ENCODE assay signal across 12 cellular contexts in genomic region chr17:66351053-66351452, GRCh38. TPM values are rescaled to one million over a fixed set of nuclear protein-coding genes. Genes with fewer than 3 reads are reported as not detected.
DNase-seq lines count a peak whose midpoint lies in the region; ATAC-seq and TF ChIP-seq lines count a peak whose summit lies in the region.
"Had no signal": no experiment of that assay in that cellular context is flagged by ENCODE, and none has a peak within 500 bp of the region (broad histone marks: within the 10 kb centered on the region; RNA-seq: fewer than 3 reads in every experiment).

No MANE protein-coding gene starts in this region.

- peak overlapping the region; percentile 18; the same call in 1 of the 2 replicates for H2AFZ ChIP-seq in OCI-LY3 (ENCODE audit: low read depth, low read length)

- H3K36me3 ChIP-seq in OCI-LY3 (replicated peaks; ENCODE audit: low read depth, low read length): no peaks in the 10 kb centered on the region
- no peaks in the 10 kb centered on the region for H3K36me3 ChIP-seq in naive thymus-derived CD4-positive, alpha-beta T cell (ENCODE audit: control insufficient read depth in 2 of 3, insufficient read depth in 3 of 3, low read length in 3 of 3)
- H3K36me3 ChIP-seq: BE2C, ovary had no signal

- DNase-seq in CD14-positive monocyte (ENCODE audit: low spot score): no peak
- peak; percentile 14 for DNase-seq in fibroblast of gingiva (ENCODE audit: low read depth)
- no peak for DNase-seq in naive thymus-derived CD4-positive, alpha-beta T cell
- DNase-seq in COR-L47 (lab: John Stamatoyannopoulos, UW): no peak
- DNase-seq in NCI-H187 treated with DMSO at 0.1 percent for 48 hours (lab: John Stamatoyannopoulos, UW): no peak
- DNase-seq: BE2C, endodermal cell, NCI-H2227 treated with DMSO at 0.1 percent for 48 hours, ovary had no signal

- TF ChIP-seq CTCF in CD14-positive monocyte (IDR thresholded peaks at IDR 0.05) (no peak), OCI-LY3 (IDR thresholded peaks at IDR 0.05; ENCODE audit: low read depth, low read length) (no peak)

- ATAC-seq in naive thymus-derived CD4-positive, alpha-beta T cell: no peak
- no peak for ATAC-seq in HG02870 (IDR thresholded peaks at IDR 0.05; ENCODE audit: unreplicated experiment)
- ATAC-seq in HG03108 (IDR thresholded peaks at IDR 0.05; ENCODE audit: unreplicated experiment): no peak

- no peaks in the 10 kb centered on the region for H4K20me1 ChIP-seq in OCI-LY3 (ENCODE audit: insufficient read depth, low read length)

- H3K9me3 ChIP-seq in OCI-LY3 (ENCODE audit: insufficient read depth, low read length): no peaks in the 10 kb centered on the region
- no peaks in the 10 kb centered on the region for H3K9me3 ChIP-seq in naive thymus-derived CD4-positive, alpha-beta T cell (ENCODE audit: control insufficient read depth in 2 of 3, low read length in 3 of 3)
- H3K9me3 ChIP-seq: BE2C, ovary had no signal

- peaks cover 25% of the 10 kb centered on the region for H3K4me1 ChIP-seq in OCI-LY3 (ENCODE audit: low read length)
- H3K4me1 ChIP-seq in naive thymus-derived CD4-positive, alpha-beta T cell (ENCODE audit: control insufficient read depth in 2 of 2, insufficient read depth in 2 of 2, low read length in 2 of 2): peaks cover 0 to 39% of the 10 kb centered on the region in 2 donors

- peak overlapping the region in 4 of 7 donors; percentile 9 to 60 (median 36) for H3K27ac Mint-ChIP-seq in CD14-positive monocyte
- peak overlapping the region in 4 of 9 donors; percentile 1 to 68 (median 16) for H3K27ac Mint-ChIP-seq in naive thymus-derived CD4-positive, alpha-beta T cell
- H3K27ac Mint-ChIP-seq: endodermal cell had no signal

- H3K9ac ChIP-seq in OCI-LY3 (ENCODE audit: low read length): no peak overlapping the region

- H3K27me3 ChIP-seq in OCI-LY3 (ENCODE audit: low read depth, low read length): peaks cover 11% of the 10 kb centered on the region; the same call in 1 of the 2 replicates
- no peaks in the 10 kb centered on the region for H3K27me3 ChIP-seq in naive thymus-derived CD4-positive, alpha-beta T cell (ENCODE audit: control insufficient read depth in 2 of 2, insufficient read depth in 2 of 2, low read length in 2 of 2)
- H3K27me3 ChIP-seq: BE2C, ovary had no signal

- no peaks in the 10 kb centered on the region for H3K9me3 Mint-ChIP-seq in CD14-positive monocyte
- H3K9me3 Mint-ChIP-seq in naive thymus-derived CD4-positive, alpha-beta T cell: peaks cover 0 to 1% (median 0%) of the 10 kb centered on the region in 11 donors
- H3K9me3 Mint-ChIP-seq: endodermal cell had no signal

- 0 out of 2 replicates have a peak overlapping the region, but pooled peaks have one; percentile 5 for H3K4me3 ChIP-seq in OCI-LY3 (ENCODE audit: low read length)
- H3K4me3 ChIP-seq in naive thymus-derived CD4-positive, alpha-beta T cell (ENCODE audit: low read length): no peak overlapping the region
- H3K4me3 ChIP-seq: ovary had no signal

- H3K4me1 Mint-ChIP-seq in CD14-positive monocyte: peaks cover 22% of the 10 kb centered on the region
- peaks cover 41 to 87% (median 81%) of the 10 kb centered on the region in 7 donors for H3K4me1 Mint-ChIP-seq in naive thymus-derived CD4-positive, alpha-beta T cell

- H3K4me3 Mint-ChIP-seq in CD14-positive monocyte: peak overlapping the region in 1 of 2 donors; percentile 46
- peak overlapping the region in 6 of 10 donors; percentile 14 to 60 (median 38) for H3K4me3 Mint-ChIP-seq in naive thymus-derived CD4-positive, alpha-beta T cell
- H3K4me3 Mint-ChIP-seq: endodermal cell had no signal

- H3K27ac ChIP-seq in OCI-LY3 (ENCODE audit: low read length): no peak overlapping the region
- no peak overlapping the region for H3K27ac ChIP-seq in naive thymus-derived CD4-positive, alpha-beta T cell (ENCODE audit: low read depth, low read length)
- H3K27ac ChIP-seq: ovary had no signal

- peak overlapping the region; percentile 32 for H3K4me2 ChIP-seq in OCI-LY3 (ENCODE audit: low read length)

- CTCF ChIA-PET in naive thymus-derived CD4-positive, alpha-beta T cell (lab: Charles Lee): no interaction called here

- no peaks in the 10 kb centered on the region for H3K79me2 ChIP-seq in OCI-LY3 (ENCODE audit: low read length)

- intact Hi-C loops in CD14-positive monocyte (cut with micrococcal nuclease): no loop called here
- intact Hi-C loops in naive thymus-derived CD4-positive, alpha-beta T cell (cut with micrococcal nuclease): loop anchor here in 1 of 2 donors (2.0 kb wide), 1 partner anchor 16 kb away; no protein-coding TSS in a partner anchor

- peaks cover 0 to 10% of the 10 kb centered on the region in 2 donors for H3K36me3 Mint-ChIP-seq in CD14-positive monocyte
- peaks cover 0 to 19% (median 4%) of the 10 kb centered on the region in 5 donors for H3K36me3 Mint-ChIP-seq in naive thymus-derived CD4-positive, alpha-beta T cell

- POLR2A ChIA-PET in naive thymus-derived CD4-positive, alpha-beta T cell (lab: Charles Lee): interaction anchor here (1.5 kb wide), 1 partner anchor 12 kb away, joined by 3 read pairs; no protein-coding TSS in a partner anchor

- H3K27me3 Mint-ChIP-seq in CD14-positive monocyte (ENCODE audit: low read depth in 3 of 3): peaks cover 0 to 10% (median 8%) of the 10 kb centered on the region in 3 donors
- no peaks in the 10 kb centered on the region for H3K27me3 Mint-ChIP-seq in naive thymus-derived CD4-positive, alpha-beta T cell

RNA-seq across cellular contexts. Expression of gene PRKCA, which starts 48.6 kb away (rescaled TPM):
- under 1 TPM; 0.22 to 0.30 TPM for polyA plus RNA-seq in CD14-positive monocyte
- 100 to 1,000 TPM in 4 of 5 experiments, 10 to 100 TPM in 1; 94.1 to 186 (median 154) TPM for total RNA-seq in naive thymus-derived CD4-positive, alpha-beta T cell
- 1 to 10 TPM; 4.1 to 4.9 TPM for polyA plus RNA-seq in naive thymus-derived CD4-positive, alpha-beta T cell
